Comparison of ENCODE assay signal across 10 cellular contexts in the genomic region with DNA sequence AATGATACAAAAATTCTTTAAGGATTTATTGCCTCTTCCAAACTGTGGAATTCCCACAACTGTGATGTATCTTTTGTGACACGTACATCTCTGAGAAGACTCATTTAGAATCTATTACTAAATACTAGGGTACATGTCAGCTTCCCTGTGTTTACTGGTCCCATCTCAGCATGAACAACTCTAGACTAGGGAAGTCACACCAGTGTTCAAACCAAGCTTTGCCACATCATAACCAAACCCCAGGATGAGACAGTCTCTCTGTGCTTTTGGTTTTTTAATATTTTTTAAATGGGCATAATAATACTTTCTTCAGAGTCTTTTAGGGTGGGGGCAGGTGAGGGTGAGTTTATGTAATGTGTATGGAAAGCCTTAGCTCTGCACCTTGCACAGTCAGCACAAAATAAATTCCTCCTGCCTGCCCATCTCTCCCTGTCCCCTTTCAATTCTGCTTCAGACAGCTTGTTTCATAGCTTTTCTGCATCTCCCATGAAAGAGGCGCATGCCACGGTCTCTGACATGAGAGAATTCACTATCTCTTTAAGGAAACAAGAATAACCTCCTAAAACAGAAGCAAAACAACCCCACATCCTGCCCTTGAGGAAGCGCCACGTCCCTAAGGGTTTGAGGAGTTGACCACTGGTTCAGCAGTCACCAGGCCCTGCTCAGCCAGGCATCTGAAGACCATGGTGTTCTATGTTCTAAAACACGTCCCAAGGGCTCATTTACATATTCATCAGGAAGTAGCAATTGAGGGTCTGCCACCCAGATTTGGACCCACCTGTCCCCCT.
DNase-seq lines count a peak whose midpoint lies in the region; ATAC-seq and TF ChIP-seq lines count a peak whose summit lies in the region.
"Had no signal": no experiment of that assay in that cellular context is flagged by ENCODE, and none has a peak within 500 bp of the region (broad histone marks: within the 10 kb centered on the region; RNA-seq: fewer than 3 reads in every experiment).

No MANE protein-coding gene starts in this region.

- no peak overlapping the region for H3K27ac Mint-ChIP-seq in neural progenitor cell

- H3K14ac ChIP-seq in mesenchymal stem cell (ENCODE audit: low read length in 2 of 2): no peak overlapping the region

- no peak overlapping the region for H4K91ac ChIP-seq in mesenchymal stem cell (ENCODE audit: low read length)

- H3K27me3 ChIP-seq in mesenchymal stem cell (ENCODE audit: control insufficient read depth in 1 of 2, insufficient read depth in 1 of 2, low read length in 2 of 2) (peaks cover 12 to 16% of the 10 kb centered on the region in 2 experiments), GM23248 (replicated peaks; ENCODE audit: insufficient read depth) (peaks cover 28% of the 10 kb centered on the region), neural progenitor cell (no peaks in the 10 kb centered on the region)

- H3K79me2 ChIP-seq in GM23248 (ENCODE audit: insufficient read depth) (no peaks in the 10 kb centered on the region), neural progenitor cell (ENCODE audit: low read depth) (no peaks in the 10 kb centered on the region)

- no peak overlapping the region for H2BK12ac ChIP-seq in mesenchymal stem cell (ENCODE audit: low read length in 2 of 2)

- H3K18ac ChIP-seq in mesenchymal stem cell (ENCODE audit: low read depth in 1 of 2, low read length in 2 of 2): no peak overlapping the region

- intact Hi-C loops in left colon (cut with DNase I, micrococcal nuclease): loop anchor here in 1 of 2 donors (10.0 kb wide), 1 partner anchor 168 kb away; no protein-coding TSS in a partner anchor

- no peak overlapping the region for H2AK5ac ChIP-seq in mesenchymal stem cell (ENCODE audit: low read length, severe bottlenecking)

- no peaks in the 10 kb centered on the region for H3F3A ChIP-seq in GM23248 (ENCODE audit: insufficient read depth)
- no peaks in the 10 kb centered on the region for H3F3A ChIP-seq in neural progenitor cell (ENCODE audit: low read depth)

- no peak overlapping the region for H3K4me3 Mint-ChIP-seq in neural progenitor cell

- H3K4me1 ChIP-seq in mesenchymal stem cell (ENCODE audit: control insufficient read depth, insufficient read depth, low read depth, low read length) (no peaks in the 10 kb centered on the region), GM23248 (ENCODE audit: insufficient read depth) (no peaks in the 10 kb centered on the region), neural progenitor cell (no peaks in the 10 kb centered on the region)

- H4K20me1 ChIP-seq in GM23248 (ENCODE audit: insufficient read depth) (no peaks in the 10 kb centered on the region), neural progenitor cell (ENCODE audit: low read depth) (no peaks in the 10 kb centered on the region)

- TF ChIP-seq CTCF in neural progenitor cell (IDR thresholded peaks at IDR 0.05): no peak

- H3K9ac ChIP-seq in mesenchymal stem cell (ENCODE audit: low read length) (no peak overlapping the region), GM23248 (no peak overlapping the region), neural progenitor cell (no peak overlapping the region)

- H3K4ac ChIP-seq in mesenchymal stem cell (ENCODE audit: low read depth in 1 of 2, low read length in 2 of 2): no peak overlapping the region

- H2BK5ac ChIP-seq in mesenchymal stem cell (ENCODE audit: low read depth, low read length, poor library complexity, severe bottlenecking): no peak overlapping the region

- in situ Hi-C loops in GM23248 (cut with MboI): loop anchor here (25.0 kb wide), 1 partner anchor 990 kb away; the partner anchor contains the start of gene URAD

- H3K79me1 ChIP-seq in mesenchymal stem cell (replicated peaks; ENCODE audit: low read length, poor library complexity, severe bottlenecking): no peaks in the 10 kb centered on the region

- no peak overlapping the region for H2AFZ ChIP-seq in mesenchymal stem cell (ENCODE audit: low read depth, low read length)
- H2AFZ ChIP-seq in GM23248: no peak overlapping the region
- no peak overlapping the region for H2AFZ ChIP-seq in neural progenitor cell (replicated peaks)

- H3K4me2 ChIP-seq in mesenchymal stem cell (ENCODE audit: low read length, poor library complexity, severe bottlenecking) (no peak overlapping the region), GM23248 (ENCODE audit: unreplicated experiment) (no peak overlapping the region), neural progenitor cell (no peak overlapping the region)

- H3K9me3 ChIP-seq in mesenchymal stem cell (ENCODE audit: control insufficient read depth, low read length): peaks cover 7% of the 10 kb centered on the region
- H3K9me3 ChIP-seq in GM23248 (ENCODE audit: low read depth): no peaks in the 10 kb centered on the region
- H3K9me3 ChIP-seq in neural progenitor cell (ENCODE audit: low read depth): peaks cover 3% of the 10 kb centered on the region

- no peaks in the 10 kb centered on the region for H3K27me3 Mint-ChIP-seq in neural progenitor cell (ENCODE audit: insufficient read depth, low read depth)

- H4K8ac ChIP-seq in mesenchymal stem cell (ENCODE audit: low read length): no peak overlapping the region

- H2BK15ac ChIP-seq in mesenchymal stem cell (ENCODE audit: low read depth, poor library complexity, severe bottlenecking): no peak overlapping the region

- no peaks in the 10 kb centered on the region for H3K36me3 Mint-ChIP-seq in neural progenitor cell

- H3K4me3 ChIP-seq in mesenchymal stem cell (ENCODE audit: insufficient read depth in 1 of 2, low read depth in 1 of 2, low read length in 2 of 2) (no peak overlapping the region), GM23248 (no peak overlapping the region), neural progenitor cell (no peak overlapping the region)
- H3K4me3 ChIP-seq: cardiac muscle cell had no signal

- H3K36me3 ChIP-seq in mesenchymal stem cell (ENCODE audit: control insufficient read depth in 1 of 2, insufficient read depth in 2 of 2, low read depth in 1 of 2, low read length in 2 of 2): no peaks in the 10 kb centered on the region
- H3K36me3 ChIP-seq in GM23248 (ENCODE audit: low read depth): no peaks in the 10 kb centered on the region
- H3K36me3 ChIP-seq in neural progenitor cell: no peaks in the 10 kb centered on the region
- H3K36me3 ChIP-seq: cardiac muscle cell had no signal

- H3K4me1 Mint-ChIP-seq in neural progenitor cell: no peaks in the 10 kb centered on the region

- H3K9me2 ChIP-seq in GM23248 (ENCODE audit: insufficient read depth): no peaks in the 10 kb centered on the region

- no peak overlapping the region for H3K23ac ChIP-seq in mesenchymal stem cell (ENCODE audit: low read length in 2 of 2)

- DNase-seq in mesenchymal stem cell (no peak), left colon (no peak), GM23248 (no peak), NCI-H2171 treated with DMSO at 0.1 percent for 48 hours (lab: John Stamatoyannopoulos, UW) (no peak), neural progenitor cell (ENCODE audit: low spot score) (no peak)
- DNase-seq: NCI-H226 had no signal

- H3K27ac ChIP-seq in mesenchymal stem cell (ENCODE audit: low read length, poor library complexity, severe bottlenecking) (no peak overlapping the region), GM23248 (no peak overlapping the region), neural progenitor cell (no peak overlapping the region)
- H3K27ac ChIP-seq: cardiac muscle cell had no signal

- WGBS in mesenchymal stem cell: 68% methylated on average over 6 of the region's 6 CpGs
- 48 to 53% methylated on average over 6 of the region's 6 CpGs for WGBS in GM23248 (ENCODE audit: low coverage in 1 of 2, low lambda C conversion rate in 2 of 2, missing lambda C conversion rate in 2 of 2), 2 experiments

- peaks cover 4% of the 10 kb centered on the region for H3K9me3 Mint-ChIP-seq in neural progenitor cell

- peak overlapping the region; percentile 0 for H2BK120ac ChIP-seq in mesenchymal stem cell (ENCODE audit: low read depth, low read length)

- ATAC-seq in GM18867 (IDR thresholded peaks at IDR 0.05; ENCODE audit: unreplicated experiment): peak; percentile 89
- ATAC-seq in GM21576 (IDR thresholded peaks at IDR 0.05; ENCODE audit: unreplicated experiment): peak; percentile 86
- ATAC-seq in HG03469 (IDR thresholded peaks at IDR 0.05; ENCODE audit: unreplicated experiment): peak; percentile 70
- ATAC-seq in left colon: no peak
